ENCODE assay signal across 13 cellular contexts in the genomic region with DNA sequence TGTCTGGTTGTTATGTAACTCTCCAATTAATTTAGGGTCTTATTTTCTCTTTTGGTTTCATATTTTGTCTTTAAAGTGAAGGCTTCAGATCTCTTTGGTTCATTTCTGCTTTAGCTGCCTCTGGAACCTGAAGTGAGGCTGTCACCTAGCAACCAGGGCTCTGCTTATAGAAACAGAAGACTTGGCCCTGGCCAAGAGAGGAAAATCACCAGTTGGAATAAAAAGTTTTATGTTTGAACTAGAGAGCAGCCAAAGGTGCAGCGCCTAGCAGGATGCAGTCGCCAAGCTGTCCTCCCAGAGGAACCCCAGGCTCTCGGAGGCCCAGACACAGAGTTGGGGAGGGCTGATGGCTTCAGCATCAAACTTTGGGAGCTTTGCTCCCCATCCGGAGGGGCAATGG. TPM values are rescaled to one million over a fixed set of nuclear protein-coding genes. Genes with fewer than 3 reads are reported as not detected.
DNase-seq lines count a peak whose midpoint lies in the region; ATAC-seq and TF ChIP-seq lines count a peak whose summit lies in the region.
"Had no signal": no experiment of that assay in that cellular context is flagged by ENCODE, and none has a peak within 500 bp of the region (broad histone marks: within the 10 kb centered on the region; RNA-seq: fewer than 3 reads in every experiment).

No MANE protein-coding gene starts in this region.

- ATAC-seq in activated CD8-positive, alpha-beta T cell treated with anti-CD3 and anti-CD28 coated beads for 36 hours: no peak
- no peak for ATAC-seq in activated CD8-positive, alpha-beta T cell treated with anti-CD3 and anti-CD28 coated beads, Interleukin-2, amount 10 ng/mL, durations not matched to agents 7 days and 5 days
- ATAC-seq in T-cell (replicated peaks in 1 of 4) (peak in 1 of 4 experiments; percentile 63), sciatic nerve (no peak)
- ATAC-seq: stimulated activated effector memory CD8-positive, alpha-beta T cell treated with anti-CD3 and anti-CD28 coated beads, Interleukin-12 subunit alpha, Interleukin-12 subunit beta, amount 100 ng/mL, for 72 hours had no signal

- H3K4me1 Mint-ChIP-seq in activated CD8-positive, alpha-beta T cell treated with anti-CD3 and anti-CD28 coated beads for 36 hours (ENCODE audit: low read depth): no peaks in the 10 kb centered on the region
- no peaks in the 10 kb centered on the region for H3K4me1 Mint-ChIP-seq in activated CD8-positive, alpha-beta T cell treated with anti-CD3 and anti-CD28 coated beads, Interleukin-2, amount 10 ng/mL, durations not matched to agents 7 days and 5 days (ENCODE audit: low read depth)
- H3K4me1 Mint-ChIP-seq in T-cell: peaks cover 14 to 23% (median 19%) of the 10 kb centered on the region in 3 donors
- H3K4me1 Mint-ChIP-seq: stimulated activated effector memory CD8-positive, alpha-beta T cell treated with anti-CD3 and anti-CD28 coated beads, Interleukin-12 subunit alpha, Interleukin-12 subunit beta, amount 100 ng/mL, for 72 hours had no signal

- TF ChIP-seq POLR2A in transverse colon (IDR thresholded peaks at IDR 0.05): no peak

- no peak overlapping the region for H3K4me3 ChIP-seq in transverse colon
- H3K4me3 ChIP-seq: Peyer's patch had no signal

- no peak for TF ChIP-seq EP300 in transverse colon (IDR thresholded peaks at IDR 0.05; ENCODE audit: low read depth)

- H3K4me1 ChIP-seq in transverse colon: peaks cover 0 to 12% (median 4%) of the 10 kb centered on the region in 4 donors

- H3K27me3 Mint-ChIP-seq in activated CD8-positive, alpha-beta T cell treated with anti-CD3 and anti-CD28 coated beads for 36 hours: peaks cover 11% of the 10 kb centered on the region
- peaks cover 3% of the 10 kb centered on the region for H3K27me3 Mint-ChIP-seq in activated CD8-positive, alpha-beta T cell treated with anti-CD3 and anti-CD28 coated beads, Interleukin-2, amount 10 ng/mL, durations not matched to agents 7 days and 5 days (ENCODE audit: low read depth)
- H3K27me3 Mint-ChIP-seq in T-cell: peaks cover 6 to 7% of the 10 kb centered on the region in 2 donors

- intact Hi-C loops in activated CD8-positive, alpha-beta T cell treated with anti-CD3 and anti-CD28 coated beads for 36 hours (cut with micrococcal nuclease): no loop called here
- intact Hi-C loops in transverse colon (cut with DNase I; ENCODE audit: low total_unique reads): no loop called here
- intact Hi-C loops in sciatic nerve (cut with DNase I): no loop called here

- in situ Hi-C loops in transverse colon (cut with MboI; ENCODE audit: low pct_ligation_motif_present in 1 of 4, low pct_unique_long_range_greater_than_20kb in 1 of 4, low sequenced_read_pairs in 3 of 4): no loop called here

- CTCF ChIA-PET in activated CD8-positive, alpha-beta T cell treated with anti-CD3 and anti-CD28 coated beads for 36 hours (lab: Charles Lee): no interaction called here
- CTCF ChIA-PET in activated CD8-positive, alpha-beta T cell treated with anti-CD3 and anti-CD28 coated beads, Interleukin-2, amount 10 ng/mL, durations not matched to agents 7 days and 5 days (lab: Charles Lee): interaction anchor here (1.7 kb wide), 1 partner anchor 13 kb away, joined by 7 read pairs; no protein-coding TSS in a partner anchor
- CTCF ChIA-PET in T-cell (lab: Charles Lee): no interaction called here

- H3K4me3 Mint-ChIP-seq in activated CD8-positive, alpha-beta T cell treated with anti-CD3 and anti-CD28 coated beads for 36 hours: no peak overlapping the region
- H3K4me3 Mint-ChIP-seq in activated CD8-positive, alpha-beta T cell treated with anti-CD3 and anti-CD28 coated beads, Interleukin-2, amount 10 ng/mL, durations not matched to agents 7 days and 5 days: no peak overlapping the region
- H3K4me3 Mint-ChIP-seq in T-cell: no peak overlapping the region
- H3K4me3 Mint-ChIP-seq: stimulated activated effector memory CD8-positive, alpha-beta T cell treated with anti-CD3 and anti-CD28 coated beads, Interleukin-12 subunit alpha, Interleukin-12 subunit beta, amount 100 ng/mL, for 72 hours had no signal

- no peaks in the 10 kb centered on the region for H3K36me3 Mint-ChIP-seq in activated CD8-positive, alpha-beta T cell treated with anti-CD3 and anti-CD28 coated beads for 36 hours (ENCODE audit: low read depth)
- no peaks in the 10 kb centered on the region for H3K36me3 Mint-ChIP-seq in activated CD8-positive, alpha-beta T cell treated with anti-CD3 and anti-CD28 coated beads, Interleukin-2, amount 10 ng/mL, durations not matched to agents 7 days and 5 days (ENCODE audit: low read depth)
- H3K36me3 Mint-ChIP-seq in T-cell: no peaks in the 10 kb centered on the region
- H3K36me3 Mint-ChIP-seq: stimulated activated effector memory CD8-positive, alpha-beta T cell treated with anti-CD3 and anti-CD28 coated beads, Interleukin-12 subunit alpha, Interleukin-12 subunit beta, amount 100 ng/mL, for 72 hours had no signal

- WGBS in transverse colon (ENCODE audit: low coverage in 1 of 2), 2 donors: 23% methylated on average over 4 of the region's 4 CpGs; no CpG with 5 or more reads in 1 of the 2 donors

- H3K9me3 ChIP-seq in transverse colon: no peaks in the 10 kb centered on the region
- H3K9me3 ChIP-seq: Peyer's patch had no signal

- no peaks in the 10 kb centered on the region for H3K36me3 ChIP-seq in transverse colon
- H3K36me3 ChIP-seq: Peyer's patch had no signal

- TF ChIP-seq CTCF in activated CD8-positive, alpha-beta T cell treated with anti-CD3 and anti-CD28 coated beads for 36 hours (IDR thresholded peaks at IDR 0.05): no peak
- no peak for TF ChIP-seq CTCF in transverse colon (IDR thresholded peaks at IDR 0.05)

- H3K27ac Mint-ChIP-seq in activated CD8-positive, alpha-beta T cell treated with anti-CD3 and anti-CD28 coated beads for 36 hours: no peak overlapping the region
- H3K27ac Mint-ChIP-seq in activated CD8-positive, alpha-beta T cell treated with anti-CD3 and anti-CD28 coated beads, Interleukin-2, amount 10 ng/mL, durations not matched to agents 7 days and 5 days: no peak overlapping the region
- peak overlapping the region; percentile 55 to 71 for H3K27ac Mint-ChIP-seq in T-cell
- H3K27ac Mint-ChIP-seq: stimulated activated effector memory CD8-positive, alpha-beta T cell treated with anti-CD3 and anti-CD28 coated beads, Interleukin-12 subunit alpha, Interleukin-12 subunit beta, amount 100 ng/mL, for 72 hours had no signal

- H3K27ac ChIP-seq in transverse colon: peak overlapping the region in 2 of 4 donors; percentile 30 to 46
- H3K27ac ChIP-seq: Peyer's patch had no signal

- POLR2A ChIA-PET in activated CD8-positive, alpha-beta T cell treated with anti-CD3 and anti-CD28 coated beads for 36 hours (lab: Charles Lee): no interaction called here
- POLR2A ChIA-PET in activated CD8-positive, alpha-beta T cell treated with anti-CD3 and anti-CD28 coated beads, Interleukin-2, amount 10 ng/mL, durations not matched to agents 7 days and 5 days (lab: Charles Lee): no interaction called here
- POLR2A ChIA-PET in T-cell (lab: Charles Lee): no interaction called here

- DNase-seq in activated CD8-positive, alpha-beta T cell treated with anti-CD3 and anti-CD28 coated beads for 36 hours: peak; percentile 11
- no peak for DNase-seq in activated CD8-positive, alpha-beta T cell treated with anti-CD3 and anti-CD28 coated beads, Interleukin-2, amount 10 ng/mL, durations not matched to agents 7 days and 5 days
- peak in 3 of 34 experiments; percentile 5 to 23 (median 16) for DNase-seq in T-cell
- DNase-seq in inferior parietal cortex (ENCODE audit: extremely low spot score): peak; percentile 74
- DNase-seq in transverse colon: peak; percentile 11
- DNase-seq in kidney glomerular epithelial cell (lab: John Stamatoyannopoulos, UW): no peak
- no peak for DNase-seq in iPS-NIHi7 (ENCODE audit: extremely low spot score)
- no peak for DNase-seq in sciatic nerve (ENCODE audit: low spot score)
- DNase-seq: activated CD8-positive, alpha-beta memory T cell treated with anti-CD3 and anti-CD28 coated beads for 24 hours; IMR-90 had no signal

- H3K27me3 ChIP-seq in transverse colon: no peaks in the 10 kb centered on the region
- H3K27me3 ChIP-seq: Peyer's patch had no signal

- H3K9me3 Mint-ChIP-seq in activated CD8-positive, alpha-beta T cell treated with anti-CD3 and anti-CD28 coated beads for 36 hours: peaks cover 12% of the 10 kb centered on the region
- no peaks in the 10 kb centered on the region for H3K9me3 Mint-ChIP-seq in activated CD8-positive, alpha-beta T cell treated with anti-CD3 and anti-CD28 coated beads, Interleukin-2, amount 10 ng/mL, durations not matched to agents 7 days and 5 days (ENCODE audit: insufficient read depth)
- peaks cover 9 to 13% (median 11%) of the 10 kb centered on the region in 3 donors for H3K9me3 Mint-ChIP-seq in T-cell

RNA-seq across cellular contexts. Expression of gene LYZL4, which starts 41.1 kb away (rescaled TPM):
- not detected for total RNA-seq in activated CD8-positive, alpha-beta T cell treated with anti-CD3 and anti-CD28 coated beads for 36 hours
- not detected for total RNA-seq in activated CD8-positive, alpha-beta T cell treated with anti-CD3 and anti-CD28 coated beads, Interleukin-2, amount 10 ng/mL, durations not matched to agents 7 days and 5 days
- total RNA-seq in T-cell (not detected), transverse colon (not detected), sciatic nerve (not detected)
- total RNA-seq: cerebellum, IMR-90, Peyer's patch had no signal

Comparison
In these comparisons a context has a peak if more than half of its experiments do, and no peak if none do; other contexts are left out.
1. DNase-seq: peak in activated CD8-positive, alpha-beta T cell treated with anti-CD3 and anti-CD28 coated beads for 36 hours (single experiment), inferior parietal cortex (single experiment) and transverse colon (single experiment); none in activated CD8-positive, alpha-beta T cell treated with anti-CD3 and anti-CD28 coated beads, Interleukin-2, amount 10 ng/mL, durations not matched to agents 7 days and 5 days (single experiment), kidney glomerular epithelial cell (single experiment), iPS-NIHi7 (single experiment) and sciatic nerve (single experiment).
2. H3K27ac Mint-ChIP-seq: peak in T-cell (2 of 2); none in activated CD8-positive, alpha-beta T cell treated with anti-CD3 and anti-CD28 coated beads for 36 hours (single experiment) and activated CD8-positive, alpha-beta T cell treated with anti-CD3 and anti-CD28 coated beads, Interleukin-2, amount 10 ng/mL, durations not matched to agents 7 days and 5 days (single experiment).